In genomic region chr19:10828981-10829821, GRCh38 we compare ENCODE assay signal across 16 cellular contexts. TPM values are rescaled to one million over a fixed set of nuclear protein-coding genes. Genes with fewer than 3 reads are reported as not detected.
DNase-seq lines count a peak whose midpoint lies in the region; ATAC-seq, FAIRE-seq and TF ChIP-seq lines count a peak whose summit lies in the region.
"Had no signal": no experiment of that assay in that cellular context is flagged by ENCODE, and none has a peak within 500 bp of the region (broad histone marks: within the 10 kb centered on the region; RNA-seq: fewer than 3 reads in every experiment).

No MANE protein-coding gene starts in this region.

- H3K4me2 ChIP-seq in GM23338: no peak overlapping the region
- no peak overlapping the region for H3K4me2 ChIP-seq in HepG2 (ENCODE audit: low read depth, low read length)

- TF ChIP-seq POLR2A in HepG2 (IDR thresholded peaks at IDR 0.05; ENCODE audit: insufficient read depth in 1 of 2, low read depth in 2 of 2, low read length in 2 of 2): no peak

- H3K9ac ChIP-seq in HepG2 (ENCODE audit: insufficient read depth, low read depth, low read length): no peak overlapping the region

- FAIRE-seq in HepG2 (lab: Jason Lieb, UNC): no peak

- POLR2A ChIA-PET in CD8-positive, alpha-beta T cell (lab: Charles Lee): no interaction called here
- POLR2A ChIA-PET in WTC11 (lab: Charles Lee) (interaction anchor here (0.5 kb wide), 1 partner anchor 16 kb away, joined by 3 read pairs; no protein-coding TSS in a partner anchor), HepG2 (lab: Yijun Ruan, JAX) (no interaction called here)

- BruUV-seq in HepG2 (replicated peaks; lab: Mats Ljungman, UMichigan): no TSS peak

- H3K9me2 ChIP-seq in GM23338 (ENCODE audit: insufficient read depth): no peaks in the 10 kb centered on the region

- H3K4me1 ChIP-seq in CD8-positive, alpha-beta T cell (ENCODE audit: insufficient read depth, low read length): no peaks in the 10 kb centered on the region
- no peaks in the 10 kb centered on the region for H3K4me1 ChIP-seq in GM23338 (ENCODE audit: insufficient read depth)
- H3K4me1 ChIP-seq in HepG2 (ENCODE audit: insufficient read depth, low read length): no peaks in the 10 kb centered on the region
- H3K4me1 ChIP-seq: colonic mucosa had no signal

- H3K36me3 ChIP-seq in CD8-positive, alpha-beta T cell (ENCODE audit: insufficient read depth, low read length): peaks cover 23% of the 10 kb centered on the region
- H3K36me3 ChIP-seq in GM23338 (ENCODE audit: insufficient read depth) (0 out of 2 replicates have a peak, but pooled peaks cover 3% of the 10 kb centered on the region), HepG2 (replicated peaks in 1 of 2; ENCODE audit: control insufficient read depth in 1 of 2, insufficient read depth in 2 of 2, low read length in 2 of 2) (peaks cover 18 to 35% of the 10 kb centered on the region in 2 experiments)

- H3K4me3 Mint-ChIP-seq in CD8-positive, alpha-beta T cell: no peak overlapping the region
- H3K4me3 Mint-ChIP-seq in GM23338 (no peak overlapping the region), WTC11 (no peak overlapping the region), immature natural killer cell (no peak overlapping the region)

- no peak overlapping the region for H3K27ac Mint-ChIP-seq in CD8-positive, alpha-beta T cell
- H3K27ac Mint-ChIP-seq in GM23338 (0 out of 2 replicates have a peak overlapping the region, but pooled peaks have one; percentile 62), WTC11 (no peak overlapping the region; the same call in 1 of the 2 replicates), immature natural killer cell (peak overlapping the region in 3 of 6 donors; percentile 24 to 73 (median 35))

- H3K4me3 ChIP-seq in CD8-positive, alpha-beta T cell (ENCODE audit: low read depth, low read length): no peak overlapping the region
- no peak overlapping the region for H3K4me3 ChIP-seq in GM23338
- no peak overlapping the region for H3K4me3 ChIP-seq in HepG2 (replicated peaks in 1 of 3; ENCODE audit: insufficient read depth in 1 of 3, low read depth in 2 of 3, low read length in 3 of 3)
- H3K4me3 ChIP-seq: colonic mucosa had no signal

- H3K27me3 ChIP-seq in CD8-positive, alpha-beta T cell (ENCODE audit: insufficient read depth, low read length): no peaks in the 10 kb centered on the region
- H3K27me3 ChIP-seq in GM23338 (ENCODE audit: insufficient read depth) (no peaks in the 10 kb centered on the region), HepG2 (ENCODE audit: control insufficient read depth in 1 of 2, insufficient read depth in 2 of 2, low read length in 2 of 2) (no peaks in the 10 kb centered on the region)
- H3K27me3 ChIP-seq: colonic mucosa had no signal

- no peaks in the 10 kb centered on the region for H3K27me3 Mint-ChIP-seq in CD8-positive, alpha-beta T cell (ENCODE audit: low read depth)
- H3K27me3 Mint-ChIP-seq in GM23338 (ENCODE audit: insufficient read depth, low read depth, poor library complexity) (no peaks in the 10 kb centered on the region), WTC11 (ENCODE audit: low read depth) (no peaks in the 10 kb centered on the region), immature natural killer cell (ENCODE audit: low read depth in 3 of 3) (peaks cover 4 to 15% (median 14%) of the 10 kb centered on the region in 3 donors)
- H3K27me3 Mint-ChIP-seq: naive thymus-derived CD8-positive, alpha-beta T cell had no signal

- TF ChIP-seq RAD21 in HepG2 (CRISPR knock-in tag; IDR thresholded peaks at IDR 0.05): no peak

- H4K20me1 ChIP-seq in GM23338 (replicated peaks; ENCODE audit: insufficient read depth) (no peaks in the 10 kb centered on the region; the same call in 1 of the 2 replicates), HepG2 (ENCODE audit: insufficient read depth, low read length) (no peaks in the 10 kb centered on the region)

- peaks cover 7% of the 10 kb centered on the region; the same call in 1 of the 2 replicates for H3F3A ChIP-seq in GM23338 (replicated peaks; ENCODE audit: low read depth)

- H3K79me2 ChIP-seq in GM23338 (replicated peaks; ENCODE audit: insufficient read depth) (no peaks in the 10 kb centered on the region), HepG2 (ENCODE audit: insufficient read depth, low read length) (no peaks in the 10 kb centered on the region)

- H3K27ac ChIP-seq in CD8-positive, alpha-beta T cell (ENCODE audit: low read depth, low read length): no peak overlapping the region
- H3K27ac ChIP-seq in GM23338 (ENCODE audit: low read depth) (no peak overlapping the region), HepG2 (ENCODE audit: extremely low read length, insufficient read depth, low read length) (no peak overlapping the region)
- H3K27ac ChIP-seq: colonic mucosa had no signal

- DNase-seq in CD8-positive, alpha-beta T cell: no peak
- DNase-seq in GM23338 (ENCODE audit: low spot score) (peak; percentile 74), WTC11 (ENCODE audit: low spot score) (peak; percentile 56), HepG2 (ENCODE audit: low spot score) (no peak), AG08395 (ENCODE audit: low spot score) (no peak), GM13976 (ENCODE audit: low spot score) (no peak), immature natural killer cell (no peak), SW480 (ENCODE audit: low spot score) (no peak)
- DNase-seq: activated T-cell treated with anti-CD3 and anti-CD28 coated beads, Interleukin-2, amount 50 U/mL, for 1 hour; colonic mucosa; EL; hippocampal formation; naive thymus-derived CD8-positive, alpha-beta T cell; NCI-H345; stimulated activated CD4-positive, alpha-beta T cell treated with anti-CD3 and anti-CD28 coated beads, Interleukin-15, amount 100 ng/mL, for 24 hours; T-helper 1 cell had no signal

- no peak overlapping the region for H2AFZ ChIP-seq in GM23338
- H2AFZ ChIP-seq in HepG2 (ENCODE audit: low read length): no peak overlapping the region

- in situ Hi-C loops in HepG2 (cut with HindIII; ENCODE audit: extremely low pct_ligation_motif_present, low pct_unique_long_range_greater_than_20kb) (no loop called here), GM13976 (cut with MboI; ENCODE audit: low sequenced_read_pairs, unreplicated experiment) (no loop called here)

- intact Hi-C loops in CD8-positive, alpha-beta T cell (cut with DNase I, micrococcal nuclease): no loop called here
- intact Hi-C loops in HepG2 (cut with micrococcal nuclease; ENCODE audit: unreplicated experiment): no loop called here

- H3K9me3 Mint-ChIP-seq in CD8-positive, alpha-beta T cell: no peaks in the 10 kb centered on the region
- H3K9me3 Mint-ChIP-seq in GM23338: no peaks in the 10 kb centered on the region; the same call in 2 of the 3 replicates
- H3K9me3 Mint-ChIP-seq in WTC11: no peaks in the 10 kb centered on the region
- H3K9me3 Mint-ChIP-seq in immature natural killer cell: no peaks in the 10 kb centered on the region
- H3K9me3 Mint-ChIP-seq: naive thymus-derived CD8-positive, alpha-beta T cell had no signal

- TF ChIP-seq EP300 in HepG2 (IDR thresholded peaks at IDR 0.05; ENCODE audit: low read depth in 2 of 2, low read length in 2 of 2) (no peak), HepG2 (CRISPR knock-in tag; IDR thresholded peaks at IDR 0.05; ENCODE audit: borderline replicate concordance) (no peak)

- H3K4me1 Mint-ChIP-seq in CD8-positive, alpha-beta T cell (ENCODE audit: low read depth): no peaks in the 10 kb centered on the region
- H3K4me1 Mint-ChIP-seq in GM23338 (no peaks in the 10 kb centered on the region), WTC11 (no peaks in the 10 kb centered on the region), immature natural killer cell (no peaks in the 10 kb centered on the region)
- H3K4me1 Mint-ChIP-seq: naive thymus-derived CD8-positive, alpha-beta T cell had no signal

- peaks cover 60% of the 10 kb centered on the region for H3K36me3 Mint-ChIP-seq in CD8-positive, alpha-beta T cell
- H3K36me3 Mint-ChIP-seq in GM23338 (ENCODE audit: low read depth) (peaks cover 43% of the 10 kb centered on the region), WTC11 (peaks cover 30% of the 10 kb centered on the region), immature natural killer cell (peaks cover 4 to 11% (median 8%) of the 10 kb centered on the region in 3 donors)

- H3K9me3 ChIP-seq in CD8-positive, alpha-beta T cell (ENCODE audit: low read length): no peaks in the 10 kb centered on the region
- no peaks in the 10 kb centered on the region for H3K9me3 ChIP-seq in HepG2 (ENCODE audit: low read length)
- H3K9me3 ChIP-seq: colonic mucosa had no signal

- CTCF ChIA-PET in CD8-positive, alpha-beta T cell (lab: Charles Lee): interaction anchor here (0.7 to 2.0 kb wide), 2 partner anchors 35 to 112 kb away, joined by 3 to 6 read pairs; partner anchors contain the start of gene DNM2
- CTCF ChIA-PET in WTC11 (lab: Charles Lee) (interaction anchor here (0.6 to 4.5 kb wide), 14 partner anchors 8 to 134 kb away, joined by 3 to 31 read pairs (median 4); partner anchors contain the start of genes DNM2 and QTRT1), HepG2 (lab: Yijun Ruan, JAX; ENCODE audit: low intra/inter-chr PET ratio, low total read pairs) (no interaction called here)

- TF ChIP-seq CTCF in CD8-positive, alpha-beta T cell (IDR thresholded peaks at IDR 0.05): no peak
- TF ChIP-seq CTCF in GM23338 (conservative IDR thresholded peaks at IDR 0.05; ENCODE audit: low read depth in 2 of 2) (peak; percentile 37 to 67), WTC11 (IDR thresholded peaks at IDR 0.05) (no peak), HepG2 (CRISPR knock-in tag; IDR thresholded peaks at IDR 0.05) (0 out of 2 replicates have a peak, but pooled peaks have one; percentile 20), GM13976 (IDR thresholded peaks at IDR 0.05; ENCODE audit: borderline replicate concordance, control extremely low read depth, extremely low read depth, insufficient read depth, missing control alignments) (no peak)

- 99% methylated on average over 20 of the region's 26 CpGs for WGBS in HepG2 (ENCODE audit: low lambda C conversion rate)

- peak; percentile 19 for ATAC-seq in CD8-positive, alpha-beta T cell
- ATAC-seq in GM23338: peak; percentile 67
- ATAC-seq in WTC11: peak; percentile 70
- ATAC-seq in HepG2: peak; percentile 50

RNA-seq across cellular contexts. Expression of gene TMED1, which starts 6.8 kb away (rescaled TPM):
- total RNA-seq in CD8-positive, alpha-beta T cell: 10 to 100 TPM in 1 of 2 experiments, 1 to 10 TPM in 1; 8.2 to 13.5 TPM
- total RNA-seq in GM23338 (2014; rRNA removed; shearing (Covaris generic)): 28.5 and 37.2 TPM in 2 replicates
- polyA plus RNA-seq in GM23338 (2016; fragmentation: Nextera tagmentation; extraction: Ambion mirVana) (27.7 and 29.7 TPM in 2 replicates), HepG2 (2011; rRNA removed) (48.3 and 59.9 TPM in 2 replicates), immature natural killer cell (100 to 1,000 TPM in 1 of 3 donors, 10 to 100 TPM in 2; 60.1 to 103 (median 88.5) TPM)
- total RNA-seq in WTC11 (2021) (28.5 to 40.9 TPM (median 40.6 TPM) in 3 replicates), HepG2 (2016; rRNA removed; fragmentation: Illumina TruSeq; extraction: Trizol) (26.4 and 51.8 TPM in 2 replicates)
- 16.7 and 20.2 TPM in 2 replicates for total RNA-seq in HepG2 (2016; cell fraction: cytosol; rRNA removed; fragmentation: Illumina TruSeq; extraction: Trizol; ENCODE audit: low read depth)
- 27.5 and 55.8 TPM in 2 replicates for total RNA-seq in HepG2 (2016; cell fraction: insoluble cytoplasmic fraction; rRNA removed; fragmentation: Illumina TruSeq; extraction: Trizol)
- total RNA-seq in HepG2 (2016; cell fraction: membrane; rRNA removed; fragmentation: Illumina TruSeq; extraction: Trizol): 28.1 and 29.2 TPM in 2 replicates
- 33.0 and 36.4 TPM in 2 replicates for total RNA-seq in HepG2 (2016; cell fraction: nucleus; rRNA removed; fragmentation: Illumina TruSeq; extraction: Trizol)
- polyA plus RNA-seq in HepG2 (2011; cell fraction: cytosol; rRNA removed): 79.8 and 90.0 TPM in 2 replicates
- 24.7 and 26.9 TPM in 2 replicates for polyA plus RNA-seq in HepG2 (2011; cell fraction: nucleus; rRNA removed)
- 25.8 and 36.4 TPM in 2 replicates for polyA plus RNA-seq in HepG2 (2012)
- polyA plus RNA-seq in HepG2 (2016; cell fraction: cytosol; fragmentation: Illumina TruSeq; extraction: Trizol; ENCODE audit: low read depth): 15.9 and 17.5 TPM in 2 replicates
- polyA plus RNA-seq in HepG2 (2016; cell fraction: insoluble cytoplasmic fraction; fragmentation: Illumina TruSeq; extraction: Trizol; ENCODE audit: low read depth): 22.0 and 23.3 TPM in 2 replicates
- 17.1 and 19.3 TPM in 2 replicates for polyA plus RNA-seq in HepG2 (2016; cell fraction: membrane; fragmentation: Illumina TruSeq; extraction: Trizol; ENCODE audit: low read depth)
- 53.0 and 55.2 TPM in 2 replicates for polyA plus RNA-seq in HepG2 (2016; cell fraction: nucleus; fragmentation: Illumina TruSeq; extraction: Trizol; ENCODE audit: insufficient read depth, low read depth)
- polyA minus RNA-seq in HepG2 (2011; rRNA and poly(A)+ RNA removed; ENCODE audit: low replicate concordance): 28.9 and 40.3 TPM in 2 replicates
- polyA minus RNA-seq in HepG2 (2011; cell fraction: cytosol; rRNA and poly(A)+ RNA removed): 17.3 and 19.4 TPM in 2 replicates
- polyA minus RNA-seq in HepG2 (2011; cell fraction: nucleus; rRNA and poly(A)+ RNA removed): 7.7 and 10.1 TPM in 2 replicates

RNA-seq across cellular contexts. Expression of gene C19orf38, which starts 19.0 kb away (rescaled TPM):
- total RNA-seq in CD8-positive, alpha-beta T cell: not detected
- total RNA-seq in GM23338 (2014; rRNA removed; shearing (Covaris generic)): 0.78 TPM in 1 of 2 replicates, not detected in the other
- polyA plus RNA-seq in GM23338 (2016; fragmentation: Nextera tagmentation; extraction: Ambion mirVana): 0.43 and 0.45 TPM in 2 replicates
- 0.23 TPM in 1 of 3 replicates, not detected in the others for total RNA-seq in WTC11 (2021)
- total RNA-seq in HepG2 (2016; rRNA removed; fragmentation: Illumina TruSeq; extraction: Trizol): not detected in 2 replicates
- not detected in 2 replicates for total RNA-seq in HepG2 (2016; cell fraction: cytosol; rRNA removed; fragmentation: Illumina TruSeq; extraction: Trizol; ENCODE audit: low read depth)
- not detected in 2 replicates for total RNA-seq in HepG2 (2016; cell fraction: insoluble cytoplasmic fraction; rRNA removed; fragmentation: Illumina TruSeq; extraction: Trizol)
- 0.37 TPM in 1 of 2 replicates, not detected in the other for total RNA-seq in HepG2 (2016; cell fraction: membrane; rRNA removed; fragmentation: Illumina TruSeq; extraction: Trizol)
- total RNA-seq in HepG2 (2016; cell fraction: nucleus; rRNA removed; fragmentation: Illumina TruSeq; extraction: Trizol): not detected in 2 replicates
- polyA plus RNA-seq in HepG2 (2011; rRNA removed): 0.10 and 0.11 TPM in 2 replicates
- 0.09 TPM in 1 of 2 replicates, not detected in the other for polyA plus RNA-seq in HepG2 (2011; cell fraction: cytosol; rRNA removed)
- not detected in 2 replicates for polyA plus RNA-seq in HepG2 (2011; cell fraction: nucleus; rRNA removed)
- polyA plus RNA-seq in HepG2 (2012): 0.12 TPM in 1 of 2 replicates, not detected in the other
- polyA plus RNA-seq in HepG2 (2016; cell fraction: cytosol; fragmentation: Illumina TruSeq; extraction: Trizol; ENCODE audit: low read depth): not detected in 2 replicates
- polyA plus RNA-seq in HepG2 (2016; cell fraction: insoluble cytoplasmic fraction; fragmentation: Illumina TruSeq; extraction: Trizol; ENCODE audit: low read depth): not detected in 2 replicates
- 0.14 TPM in 1 of 2 replicates, not detected in the other for polyA plus RNA-seq in HepG2 (2016; cell fraction: membrane; fragmentation: Illumina TruSeq; extraction: Trizol; ENCODE audit: low read depth)
- not detected in 2 replicates for polyA plus RNA-seq in HepG2 (2016; cell fraction: nucleus; fragmentation: Illumina TruSeq; extraction: Trizol; ENCODE audit: insufficient read depth, low read depth)
- 0.49 TPM in 1 of 2 replicates, not detected in the other for polyA minus RNA-seq in HepG2 (2011; rRNA and poly(A)+ RNA removed; ENCODE audit: low replicate concordance)
- not detected in 2 replicates for polyA minus RNA-seq in HepG2 (2011; cell fraction: cytosol; rRNA and poly(A)+ RNA removed)
- polyA minus RNA-seq in HepG2 (2011; cell fraction: nucleus; rRNA and poly(A)+ RNA removed): not detected in 2 replicates
- 1 to 10 TPM; 1.2 to 5.6 (median 3.3) TPM for polyA plus RNA-seq in immature natural killer cell

RNA-seq across cellular contexts. Expression of gene CARM1, which starts 42.2 kb away (rescaled TPM):
- 10 to 100 TPM; 18.1 to 21.3 TPM for total RNA-seq in CD8-positive, alpha-beta T cell
- 118 and 125 TPM in 2 replicates for total RNA-seq in GM23338 (2014; rRNA removed; shearing (Covaris generic))
- polyA plus RNA-seq in GM23338 (2016; fragmentation: Nextera tagmentation; extraction: Ambion mirVana) (40.3 and 43.3 TPM in 2 replicates), HepG2 (2011; rRNA removed) (53.0 and 55.8 TPM in 2 replicates), immature natural killer cell (under 1 TPM; 0.26 to 0.83 (median 0.29) TPM)
- total RNA-seq in WTC11 (2021) (125 to 126 TPM (median 126 TPM) in 3 replicates), HepG2 (2016; rRNA removed; fragmentation: Illumina TruSeq; extraction: Trizol) (21.9 and 27.6 TPM in 2 replicates)
- 8.8 and 9.4 TPM in 2 replicates for total RNA-seq in HepG2 (2016; cell fraction: cytosol; rRNA removed; fragmentation: Illumina TruSeq; extraction: Trizol; ENCODE audit: low read depth)
- total RNA-seq in HepG2 (2016; cell fraction: insoluble cytoplasmic fraction; rRNA removed; fragmentation: Illumina TruSeq; extraction: Trizol): 18.6 and 27.9 TPM in 2 replicates
- 21.1 and 24.7 TPM in 2 replicates for total RNA-seq in HepG2 (2016; cell fraction: membrane; rRNA removed; fragmentation: Illumina TruSeq; extraction: Trizol)
- 16.8 and 18.1 TPM in 2 replicates for total RNA-seq in HepG2 (2016; cell fraction: nucleus; rRNA removed; fragmentation: Illumina TruSeq; extraction: Trizol)
- 27.6 and 51.7 TPM in 2 replicates for polyA plus RNA-seq in HepG2 (2011; cell fraction: cytosol; rRNA removed)
- 83.1 and 120 TPM in 2 replicates for polyA plus RNA-seq in HepG2 (2011; cell fraction: nucleus; rRNA removed)
- polyA plus RNA-seq in HepG2 (2012): 33.4 and 44.2 TPM in 2 replicates
- 12.8 and 12.9 TPM in 2 replicates for polyA plus RNA-seq in HepG2 (2016; cell fraction: cytosol; fragmentation: Illumina TruSeq; extraction: Trizol; ENCODE audit: low read depth)
- polyA plus RNA-seq in HepG2 (2016; cell fraction: insoluble cytoplasmic fraction; fragmentation: Illumina TruSeq; extraction: Trizol; ENCODE audit: low read depth): 41.9 and 59.7 TPM in 2 replicates
- 29.0 and 31.4 TPM in 2 replicates for polyA plus RNA-seq in HepG2 (2016; cell fraction: membrane; fragmentation: Illumina TruSeq; extraction: Trizol; ENCODE audit: low read depth)
- 54.5 and 65.3 TPM in 2 replicates for polyA plus RNA-seq in HepG2 (2016; cell fraction: nucleus; fragmentation: Illumina TruSeq; extraction: Trizol; ENCODE audit: insufficient read depth, low read depth)
- polyA minus RNA-seq in HepG2 (2011; rRNA and poly(A)+ RNA removed; ENCODE audit: low replicate concordance): 34.3 and 76.6 TPM in 2 replicates
- 18.8 and 19.0 TPM in 2 replicates for polyA minus RNA-seq in HepG2 (2011; cell fraction: cytosol; rRNA and poly(A)+ RNA removed)
- 16.2 and 20.0 TPM in 2 replicates for polyA minus RNA-seq in HepG2 (2011; cell fraction: nucleus; rRNA and poly(A)+ RNA removed)

Comparison
In these comparisons a context has a peak if more than half of its experiments do, and no peak if none do; other contexts are left out.
1. ATAC-seq: peak in every context shown above with its lines; median percentile 70 in WTC11; 67 in GM23338; 50 in HepG2; 19 in CD8-positive, alpha-beta T cell.
2. DNase-seq: peak in GM23338 (single experiment) and WTC11 (single experiment); none in CD8-positive, alpha-beta T cell (0 of 7), HepG2 (single experiment), AG08395 (single experiment), GM13976 (single experiment), immature natural killer cell (0 of 3) and SW480 (single experiment).
3. CTCF ChIP-seq: peak in GM23338 (2 of 2) and HepG2 (single experiment); none in CD8-positive, alpha-beta T cell (single experiment), WTC11 (single experiment) and GM13976 (single experiment).